In the genomic region with DNA sequence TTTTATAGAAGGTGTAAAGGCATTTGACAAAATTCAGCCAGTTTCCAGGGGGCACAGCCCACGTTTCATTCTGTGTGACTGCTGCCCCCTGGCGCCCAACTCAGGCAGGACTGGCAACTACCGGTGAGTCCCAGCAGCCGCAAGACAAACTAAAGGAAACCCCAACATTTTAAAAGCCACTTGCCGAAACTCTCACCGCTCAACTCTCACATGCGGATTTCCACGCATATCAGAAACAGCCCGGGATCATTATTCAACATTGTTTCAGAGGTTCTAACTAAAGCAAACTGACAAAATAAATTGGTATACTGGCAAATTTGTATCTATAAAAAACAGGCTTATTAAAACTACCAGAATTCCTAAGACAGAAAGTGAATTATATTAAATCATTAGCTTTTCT, we compare ENCODE assay signal across 8 cellular contexts. TPM values are rescaled to one million over a fixed set of nuclear protein-coding genes. Genes with fewer than 3 reads are reported as not detected.
A peak's percentile ranks its signal among the peaks of the same experiment; 100 is the strongest.
DNase-seq lines count a peak whose midpoint lies in the region; ATAC-seq and TF ChIP-seq lines count a peak whose summit lies in the region.

No MANE protein-coding gene starts in this region.

- ATAC-seq in T-cell (replicated peaks in 1 of 4) (peak; percentile 68 to 78 (median 73)), psoas muscle (peak; percentile 67 to 82 (median 68)), GM21360 (IDR thresholded peaks at IDR 0.05; ENCODE audit: unreplicated experiment) (no peak)
- ATAC-seq in activated naive CD8-positive, alpha-beta T cell treated with anti-CD3 and anti-CD28 coated beads, Interleukin-2, amount 10 ng/mL, durations not matched to agents 7 days and 5 days (ENCODE audit: low read depth) = peak; percentile 62

- H3K9me3 Mint-ChIP-seq in T-cell = no peaks in the 10 kb centered on the region
- H3K9me3 Mint-ChIP-seq in activated naive CD8-positive, alpha-beta T cell treated with anti-CD3 and anti-CD28 coated beads, Interleukin-2, amount 10 ng/mL, durations not matched to agents 7 days and 5 days = peaks cover 2% of the 10 kb centered on the region

- DNase-seq in EL (peak; percentile 73), LoVo (ENCODE audit: low spot score) (peak; percentile 64), T-cell (peak; percentile 56 to 88 (median 80)), cardiac muscle cell (ENCODE audit: low read depth in 1 of 2, low spot score in 1 of 2) (peak; percentile 79 to 81), psoas muscle (peak; percentile 83 to 87), uterus (peak; percentile 78 to 79)
- DNase-seq in activated naive CD8-positive, alpha-beta T cell treated with anti-CD3 and anti-CD28 coated beads, Interleukin-2, amount 10 ng/mL, durations not matched to agents 7 days and 5 days = peak; percentile 87

- no peaks in the 10 kb centered on the region for H3K4me1 ChIP-seq in cardiac muscle cell (ENCODE audit: low read depth)
- H3K4me1 ChIP-seq in psoas muscle = peaks cover 4% of the 10 kb centered on the region
- H3K4me1 ChIP-seq in uterus = no peaks in the 10 kb centered on the region

- no peaks in the 10 kb centered on the region for H3K27me3 ChIP-seq in cardiac muscle cell
- H3K27me3 ChIP-seq in psoas muscle (ENCODE audit: insufficient read depth in 3 of 3, low read length in 2 of 3) = no peaks in the 10 kb centered on the region
- no peaks in the 10 kb centered on the region for H3K27me3 ChIP-seq in uterus

- WGBS in psoas muscle, 3 donors = 1 to 2% (median 1%) methylated on average over 9 of the region's 9 CpGs

- TF ChIP-seq CTCF in cardiac muscle cell (IDR thresholded peaks at IDR 0.05; ENCODE audit: low read depth, low read length) = peak; percentile 91
- peak; percentile 94 for TF ChIP-seq CTCF in psoas muscle (IDR thresholded peaks at IDR 0.05)
- TF ChIP-seq CTCF in uterus (IDR thresholded peaks at IDR 0.05) = peak; percentile 82 to 86 (median 82)

- H3K36me3 ChIP-seq in cardiac muscle cell (peaks cover 2% of the 10 kb centered on the region), psoas muscle (ENCODE audit: insufficient read depth in 1 of 2, low read depth in 1 of 2) (peaks cover 0 to 19% of the 10 kb centered on the region in 2 donors), uterus (no peaks in the 10 kb centered on the region)

- intact Hi-C loops in psoas muscle (cut with DNase I) = loop anchor here in 1 of 2 donors (1.0 to 5.0 kb wide), 3 partner anchors 30 to 283 kb away; partner anchors contain the start of gene SLC35E4
- intact Hi-C loops in uterus (cut with DNase I; ENCODE audit: low total_unique reads) = no loop called here

- CTCF ChIA-PET in T-cell (lab: Charles Lee) = interaction anchor here (0.6 to 2.4 kb wide), 18 partner anchors 10 to 862 kb away, joined by 3 to 13 read pairs (median 4); partner anchors contain the start of genes MORC2 (in 1 of the 2), PES1 (in 1 of the 2) and SLC35E4 (in 1 of the 2)

- H3K4me1 Mint-ChIP-seq in T-cell = peaks cover 19 to 31% (median 21%) of the 10 kb centered on the region in 3 donors
- peaks cover 13% of the 10 kb centered on the region for H3K4me1 Mint-ChIP-seq in activated naive CD8-positive, alpha-beta T cell treated with anti-CD3 and anti-CD28 coated beads, Interleukin-2, amount 10 ng/mL, durations not matched to agents 7 days and 5 days

- POLR2A ChIA-PET in T-cell (lab: Charles Lee) = no interaction called here
- POLR2A ChIA-PET in activated naive CD8-positive, alpha-beta T cell treated with anti-CD3 and anti-CD28 coated beads, Interleukin-2, amount 10 ng/mL, durations not matched to agents 7 days and 5 days (lab: Charles Lee) = interaction anchor here (0.7 to 2.5 kb wide), 4 partner anchors 20 to 353 kb away, joined by 3 to 16 read pairs (median 4); no protein-coding TSS in a partner anchor

- no peaks in the 10 kb centered on the region for H3K27me3 Mint-ChIP-seq in T-cell
- H3K27me3 Mint-ChIP-seq in activated naive CD8-positive, alpha-beta T cell treated with anti-CD3 and anti-CD28 coated beads, Interleukin-2, amount 10 ng/mL, durations not matched to agents 7 days and 5 days = no peaks in the 10 kb centered on the region

- peaks cover 3% of the 10 kb centered on the region for H3K36me3 Mint-ChIP-seq in T-cell
- H3K36me3 Mint-ChIP-seq in activated naive CD8-positive, alpha-beta T cell treated with anti-CD3 and anti-CD28 coated beads, Interleukin-2, amount 10 ng/mL, durations not matched to agents 7 days and 5 days = peaks cover 11% of the 10 kb centered on the region

- H3K9me3 ChIP-seq in cardiac muscle cell (ENCODE audit: low read depth) (no peaks in the 10 kb centered on the region), psoas muscle (peaks cover 12% of the 10 kb centered on the region), uterus (peaks cover 0 to 5% of the 10 kb centered on the region in 2 donors)

- no peak overlapping the region for H3K4me3 ChIP-seq in cardiac muscle cell
- peak overlapping the region; percentile 68 for H3K4me3 ChIP-seq in psoas muscle
- H3K4me3 ChIP-seq in uterus = no peak overlapping the region

- H3K27ac ChIP-seq in cardiac muscle cell (no peak overlapping the region), psoas muscle (no peak overlapping the region), uterus (no peak overlapping the region)

- TF ChIP-seq POLR2A in uterus (IDR thresholded peaks at IDR 0.05) = no peak

- H3K27ac Mint-ChIP-seq in T-cell = peak overlapping the region in 1 of 2 donors; percentile 3
- no peak overlapping the region for H3K27ac Mint-ChIP-seq in activated naive CD8-positive, alpha-beta T cell treated with anti-CD3 and anti-CD28 coated beads, Interleukin-2, amount 10 ng/mL, durations not matched to agents 7 days and 5 days

- peak overlapping the region; percentile 73 to 82 (median 74) for H3K4me3 Mint-ChIP-seq in T-cell
- peak overlapping the region; percentile 60 for H3K4me3 Mint-ChIP-seq in activated naive CD8-positive, alpha-beta T cell treated with anti-CD3 and anti-CD28 coated beads, Interleukin-2, amount 10 ng/mL, durations not matched to agents 7 days and 5 days

RNA-seq across cellular contexts. Expression of gene MORC2, which starts 48.2 kb away (rescaled TPM):
- 10 to 100 TPM; 33.6 to 49.1 (median 45.4) TPM for total RNA-seq in T-cell
- 10 to 100 TPM; 27.9 to 32.6 TPM for total RNA-seq in activated naive CD8-positive, alpha-beta T cell treated with anti-CD3 and anti-CD28 coated beads, Interleukin-2, amount 10 ng/mL, durations not matched to agents 7 days and 5 days
- 28.8 and 30.3 TPM in 2 replicates for total RNA-seq in cardiac muscle cell
- polyA plus RNA-seq in cardiac muscle cell = 19.4 and 39.4 TPM in 2 replicates
- total RNA-seq in psoas muscle = 10 to 100 TPM; 21.5 to 35.9 (median 31.2) TPM
- polyA plus RNA-seq in psoas muscle = 10 to 100 TPM; 15.6 to 34.7 (median 20.8) TPM
- total RNA-seq in uterus = 10 to 100 TPM in 2 of 4 donors, 1 to 10 TPM in 2; 5.6 to 27.3 (median 14.1) TPM

RNA-seq across cellular contexts. Expression of gene TUG1, which starts 48.7 kb away (rescaled TPM):
- total RNA-seq in T-cell = 100 to 1,000 TPM in 2 of 5 donors, 10 to 100 TPM in 3; 92.6 to 115 (median 94.8) TPM
- total RNA-seq in activated naive CD8-positive, alpha-beta T cell treated with anti-CD3 and anti-CD28 coated beads, Interleukin-2, amount 10 ng/mL, durations not matched to agents 7 days and 5 days = 100 to 1,000 TPM in 1 of 2 experiments, 10 to 100 TPM in 1; 94.7 to 100 TPM
- total RNA-seq in cardiac muscle cell = 54.9 and 85.5 TPM in 2 replicates
- polyA plus RNA-seq in cardiac muscle cell = 58.9 and 75.9 TPM in 2 replicates
- 10 to 100 TPM; 22.2 to 30.7 (median 28.5) TPM for total RNA-seq in psoas muscle
- 10 to 100 TPM; 10.9 to 38.5 (median 21.4) TPM for polyA plus RNA-seq in psoas muscle
- 100 to 1,000 TPM in 3 of 4 donors, 10 to 100 TPM in 1; 61.2 to 130 (median 116) TPM for total RNA-seq in uterus
